Comparison of ENCODE assay signal across 12 cellular contexts in the genomic region with DNA sequence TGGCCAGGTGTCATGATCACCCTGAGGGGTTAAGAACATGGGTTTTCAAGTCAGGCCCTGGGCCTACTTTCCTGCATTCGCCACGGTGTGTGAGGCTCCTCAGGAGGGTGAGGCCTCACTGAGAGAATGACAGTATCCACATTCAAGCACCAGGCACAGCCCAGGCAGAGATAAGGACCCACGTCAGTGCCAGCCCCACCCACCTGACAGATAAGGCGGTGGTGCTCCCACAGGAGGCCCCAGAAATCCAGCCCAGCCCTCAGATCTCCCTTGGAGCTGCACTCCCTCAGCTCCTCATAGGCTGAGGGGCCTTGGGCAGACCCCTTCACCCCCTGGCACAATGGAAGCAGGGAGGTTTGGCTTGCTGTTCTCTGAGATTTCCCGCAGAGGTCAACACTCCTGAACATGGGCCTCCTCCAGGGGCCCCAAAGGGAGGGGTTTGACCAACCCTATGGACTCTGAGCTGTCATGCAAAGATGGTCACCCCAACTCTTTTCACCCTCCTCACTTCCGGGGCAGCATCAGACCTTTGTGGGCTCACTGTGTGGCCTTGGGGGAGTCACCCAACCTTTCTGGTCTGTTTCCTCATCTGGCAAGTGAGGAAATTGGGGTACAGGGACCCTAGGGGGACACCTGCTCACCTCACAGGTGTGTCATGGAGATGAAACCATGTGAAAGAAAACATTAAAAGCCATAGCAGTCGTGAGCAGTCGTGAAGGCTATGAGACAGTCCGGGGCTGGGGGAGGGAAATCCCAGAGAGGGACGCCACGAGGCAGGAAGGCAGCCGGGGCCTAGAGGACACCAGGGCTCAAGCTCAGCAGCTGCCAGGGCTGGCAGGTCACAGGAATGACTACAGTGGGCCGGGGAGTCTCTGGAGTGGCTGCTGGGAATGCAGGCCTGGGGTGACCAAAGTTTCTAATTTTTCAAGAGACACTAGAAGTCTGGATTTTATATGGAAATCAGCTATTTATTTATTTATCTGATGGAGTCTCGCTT. TPM values are rescaled to one million over a fixed set of nuclear protein-coding genes. Genes with fewer than 3 reads are reported as not detected.
DNase-seq lines count a peak whose midpoint lies in the region; ATAC-seq, FAIRE-seq and TF ChIP-seq lines count a peak whose summit lies in the region.
"Had no signal": no experiment of that assay in that cellular context is flagged by ENCODE, and none has a peak within 500 bp of the region (broad histone marks: within the 10 kb centered on the region; RNA-seq: fewer than 3 reads in every experiment).

No MANE protein-coding gene starts in this region.

- BruUV-seq in HepG2 (replicated peaks; lab: Mats Ljungman, UMichigan): no TSS peak

- FAIRE-seq in HepG2 (lab: Jason Lieb, UNC): peak; percentile 75

- WGBS in HepG2 (ENCODE audit: low lambda C conversion rate): 31% methylated on average over 10 of the region's 14 CpGs
- 61 to 77% methylated on average over 11 to 14 of the region's 14 CpGs for WGBS in thyroid gland, 2 donors

- H3K27me3 ChIP-seq in brain microvascular endothelial cell (replicated peaks) (no peaks in the 10 kb centered on the region), HepG2 (ENCODE audit: control insufficient read depth in 1 of 2, insufficient read depth in 2 of 2, low read length in 2 of 2) (no peaks in the 10 kb centered on the region), thyroid gland (no peaks in the 10 kb centered on the region)

- peak overlapping the region; percentile 55 for H3K4me2 ChIP-seq in HepG2 (ENCODE audit: low read depth, low read length)
- H3K4me2 ChIP-seq: KMS-11 had no signal

- H3K9me3 ChIP-seq in HepG2 (ENCODE audit: low read length) (no peaks in the 10 kb centered on the region), thyroid gland (no peaks in the 10 kb centered on the region)
- H3K9me3 ChIP-seq: psoas muscle had no signal

- peaks cover 30% of the 10 kb centered on the region for H3K4me1 Mint-ChIP-seq in activated CD8-positive, alpha-beta T cell treated with anti-CD3 and anti-CD28 coated beads for 36 hours (ENCODE audit: low read depth)
- H3K4me1 Mint-ChIP-seq in activated CD8-positive, alpha-beta T cell treated with anti-CD3 and anti-CD28 coated beads, Interleukin-2, amount 10 ng/mL, durations not matched to agents 7 days and 5 days (ENCODE audit: low read depth): peaks cover 34% of the 10 kb centered on the region

- H3K4me3 ChIP-seq in brain microvascular endothelial cell (ENCODE audit: low read depth, low read length) (no peak overlapping the region), HepG2 (replicated peaks in 1 of 3; ENCODE audit: insufficient read depth in 1 of 3, low read depth in 2 of 3, low read length in 3 of 3) (peak overlapping the region in 1 of 3 experiments; percentile 29; a peak in 2 of 6 replicates), thyroid gland (replicated peaks in 1 of 3) (no peak overlapping the region)
- H3K4me3 ChIP-seq: psoas muscle had no signal

- H3K27me3 Mint-ChIP-seq in activated CD8-positive, alpha-beta T cell treated with anti-CD3 and anti-CD28 coated beads for 36 hours: no peaks in the 10 kb centered on the region
- H3K27me3 Mint-ChIP-seq in activated CD8-positive, alpha-beta T cell treated with anti-CD3 and anti-CD28 coated beads, Interleukin-2, amount 10 ng/mL, durations not matched to agents 7 days and 5 days (ENCODE audit: low read depth): no peaks in the 10 kb centered on the region

- peaks cover 16% of the 10 kb centered on the region for H4K20me1 ChIP-seq in HepG2 (ENCODE audit: insufficient read depth, low read length)

- H3K4me3 Mint-ChIP-seq in activated CD8-positive, alpha-beta T cell treated with anti-CD3 and anti-CD28 coated beads for 36 hours: no peak overlapping the region
- H3K4me3 Mint-ChIP-seq in activated CD8-positive, alpha-beta T cell treated with anti-CD3 and anti-CD28 coated beads, Interleukin-2, amount 10 ng/mL, durations not matched to agents 7 days and 5 days: no peak overlapping the region

- peak; percentile 9 for ATAC-seq in activated CD8-positive, alpha-beta T cell treated with anti-CD3 and anti-CD28 coated beads for 36 hours
- no peak for ATAC-seq in activated CD8-positive, alpha-beta T cell treated with anti-CD3 and anti-CD28 coated beads, Interleukin-2, amount 10 ng/mL, durations not matched to agents 7 days and 5 days
- ATAC-seq in HepG2: peak; percentile 40
- no peak for ATAC-seq in HG02623 (IDR thresholded peaks at IDR 0.05; ENCODE audit: unreplicated experiment)
- ATAC-seq in GM18907 (IDR thresholded peaks at IDR 0.05; ENCODE audit: unreplicated experiment): no peak
- ATAC-seq: psoas muscle had no signal

- TF ChIP-seq EP300 in HepG2 (IDR thresholded peaks at IDR 0.05; ENCODE audit: low read depth in 2 of 2, low read length in 2 of 2) (no peak), HepG2 (CRISPR knock-in tag; IDR thresholded peaks at IDR 0.05; ENCODE audit: borderline replicate concordance) (no peak)

- H3K4me1 ChIP-seq in HepG2 (ENCODE audit: insufficient read depth, low read length) (peaks cover 82% of the 10 kb centered on the region), thyroid gland (peaks cover 44 to 56% of the 10 kb centered on the region in 2 donors)
- H3K4me1 ChIP-seq: psoas muscle had no signal

- no peaks in the 10 kb centered on the region for H3K36me3 Mint-ChIP-seq in activated CD8-positive, alpha-beta T cell treated with anti-CD3 and anti-CD28 coated beads for 36 hours (ENCODE audit: low read depth)
- H3K36me3 Mint-ChIP-seq in activated CD8-positive, alpha-beta T cell treated with anti-CD3 and anti-CD28 coated beads, Interleukin-2, amount 10 ng/mL, durations not matched to agents 7 days and 5 days (ENCODE audit: low read depth): no peaks in the 10 kb centered on the region

- no peak for DNase-seq in activated CD8-positive, alpha-beta T cell treated with anti-CD3 and anti-CD28 coated beads for 36 hours
- no peak for DNase-seq in activated CD8-positive, alpha-beta T cell treated with anti-CD3 and anti-CD28 coated beads, Interleukin-2, amount 10 ng/mL, durations not matched to agents 7 days and 5 days
- peak; percentile 49 for DNase-seq in brain microvascular endothelial cell
- DNase-seq in HepG2 (ENCODE audit: low spot score): peak; percentile 56
- DNase-seq in thyroid gland: peak; percentile 30 to 34
- no peak for DNase-seq in CD1c-positive myeloid dendritic cell (ENCODE audit: extremely low spot score)
- DNase-seq: activated T-cell treated with anti-CD3 and anti-CD28 coated beads, Interleukin-2, amount 50 U/mL, for 1 hour; NCI-H524 had no signal

- in situ Hi-C loops in brain microvascular endothelial cell (cut with HindIII; ENCODE audit: low pct_ligation_motif_present, low sequenced_read_pairs) (no loop called here), HepG2 (cut with HindIII; ENCODE audit: extremely low pct_ligation_motif_present, low pct_unique_long_range_greater_than_20kb) (no loop called here)

- no peak for TF ChIP-seq CTCF in activated CD8-positive, alpha-beta T cell treated with anti-CD3 and anti-CD28 coated beads for 36 hours (IDR thresholded peaks at IDR 0.05)
- no peak for TF ChIP-seq CTCF in brain microvascular endothelial cell (IDR thresholded peaks at IDR 0.05; ENCODE audit: low read depth, low read length, missing control alignments)
- TF ChIP-seq CTCF in HepG2 (CRISPR knock-in tag; IDR thresholded peaks at IDR 0.05): no peak
- TF ChIP-seq CTCF in thyroid gland (IDR thresholded peaks at IDR 0.05): no peak

- H3K27ac ChIP-seq in brain microvascular endothelial cell (no peak overlapping the region), HepG2 (ENCODE audit: extremely low read length, insufficient read depth, low read length) (peak overlapping the region; percentile 29), thyroid gland (peak overlapping the region in 2 of 3 donors; percentile 95 to 97)
- H3K27ac ChIP-seq: KMS-11, psoas muscle had no signal

- H2AFZ ChIP-seq in HepG2 (ENCODE audit: low read length): no peak overlapping the region

- peak overlapping the region; percentile 66 for H3K27ac Mint-ChIP-seq in activated CD8-positive, alpha-beta T cell treated with anti-CD3 and anti-CD28 coated beads for 36 hours
- no peak overlapping the region for H3K27ac Mint-ChIP-seq in activated CD8-positive, alpha-beta T cell treated with anti-CD3 and anti-CD28 coated beads, Interleukin-2, amount 10 ng/mL, durations not matched to agents 7 days and 5 days

- POLR2A ChIA-PET in activated CD8-positive, alpha-beta T cell treated with anti-CD3 and anti-CD28 coated beads for 36 hours (lab: Charles Lee): interaction anchor here (0.7 kb wide), 2 partner anchors 8 to 149 kb away, joined by 3 read pairs; no protein-coding TSS in a partner anchor
- POLR2A ChIA-PET in activated CD8-positive, alpha-beta T cell treated with anti-CD3 and anti-CD28 coated beads, Interleukin-2, amount 10 ng/mL, durations not matched to agents 7 days and 5 days (lab: Charles Lee): no interaction called here
- POLR2A ChIA-PET in HepG2 (lab: Yijun Ruan, JAX): interaction anchor here (0.9 to 4.0 kb wide), 6 partner anchors 11 to 104 kb away, joined by 3 to 19 read pairs (median 4); a partner anchor contains a TSS

- H3K36me3 ChIP-seq in brain microvascular endothelial cell (replicated peaks) (no peaks in the 10 kb centered on the region), HepG2 (replicated peaks in 1 of 2; ENCODE audit: control insufficient read depth in 1 of 2, insufficient read depth in 2 of 2, low read length in 2 of 2) (peaks cover 7 to 11% of the 10 kb centered on the region in 2 experiments; a peak in 4 of 5 replicates), thyroid gland (no peaks in the 10 kb centered on the region)

- intact Hi-C loops in activated CD8-positive, alpha-beta T cell treated with anti-CD3 and anti-CD28 coated beads for 36 hours (cut with micrococcal nuclease): no loop called here
- intact Hi-C loops in HepG2 (cut with micrococcal nuclease; ENCODE audit: unreplicated experiment): loop anchor here (2.0 kb wide), 1 partner anchor 16 kb away; no protein-coding TSS in a partner anchor
- intact Hi-C loops in thyroid gland (cut with DNase I): no loop called here

- CTCF ChIA-PET in activated CD8-positive, alpha-beta T cell treated with anti-CD3 and anti-CD28 coated beads for 36 hours (lab: Charles Lee): no interaction called here
- CTCF ChIA-PET in activated CD8-positive, alpha-beta T cell treated with anti-CD3 and anti-CD28 coated beads, Interleukin-2, amount 10 ng/mL, durations not matched to agents 7 days and 5 days (lab: Charles Lee): interaction anchor here (1.1 kb wide), 1 partner anchor 9 kb away, joined by 6 read pairs; no protein-coding TSS in a partner anchor
- CTCF ChIA-PET in HepG2 (lab: Yijun Ruan, JAX; ENCODE audit: low intra/inter-chr PET ratio, low total read pairs): no interaction called here

- 0 out of 2 replicates have a peak overlapping the region, but pooled peaks have one; percentile 14 for H3K9ac ChIP-seq in HepG2 (ENCODE audit: insufficient read depth, low read depth, low read length)
- H3K9ac ChIP-seq: KMS-11 had no signal

- no peak for TF ChIP-seq RAD21 in HepG2 (CRISPR knock-in tag; IDR thresholded peaks at IDR 0.05)

- no peaks in the 10 kb centered on the region for H3K9me3 Mint-ChIP-seq in activated CD8-positive, alpha-beta T cell treated with anti-CD3 and anti-CD28 coated beads for 36 hours
- no peaks in the 10 kb centered on the region for H3K9me3 Mint-ChIP-seq in activated CD8-positive, alpha-beta T cell treated with anti-CD3 and anti-CD28 coated beads, Interleukin-2, amount 10 ng/mL, durations not matched to agents 7 days and 5 days (ENCODE audit: insufficient read depth)

- no peak for TF ChIP-seq POLR2A in HepG2 (IDR thresholded peaks at IDR 0.05; ENCODE audit: insufficient read depth in 1 of 2, low read depth in 2 of 2, low read length in 2 of 2)
- TF ChIP-seq POLR2A in thyroid gland (IDR thresholded peaks at IDR 0.05): no peak

- peaks cover 35% of the 10 kb centered on the region for H3K79me2 ChIP-seq in HepG2 (ENCODE audit: insufficient read depth, low read length)

RNA-seq across cellular contexts. Expression of a gene that starts 15.4 kb away (rescaled TPM):
- under 1 TPM; 0.51 to 0.65 TPM for total RNA-seq in activated CD8-positive, alpha-beta T cell treated with anti-CD3 and anti-CD28 coated beads for 36 hours
- under 1 TPM; 0.18 to 0.37 TPM for total RNA-seq in activated CD8-positive, alpha-beta T cell treated with anti-CD3 and anti-CD28 coated beads, Interleukin-2, amount 10 ng/mL, durations not matched to agents 7 days and 5 days
- 39.5 and 60.6 TPM in 2 replicates for total RNA-seq in HepG2 (2016; rRNA removed; fragmentation: Illumina TruSeq; extraction: Trizol)
- 31.6 and 42.4 TPM in 2 replicates for total RNA-seq in HepG2 (2016; cell fraction: cytosol; rRNA removed; fragmentation: Illumina TruSeq; extraction: Trizol; ENCODE audit: low read depth)
- total RNA-seq in HepG2 (2016; cell fraction: insoluble cytoplasmic fraction; rRNA removed; fragmentation: Illumina TruSeq; extraction: Trizol): 36.8 and 62.7 TPM in 2 replicates
- 53.7 and 65.8 TPM in 2 replicates for total RNA-seq in HepG2 (2016; cell fraction: membrane; rRNA removed; fragmentation: Illumina TruSeq; extraction: Trizol)
- total RNA-seq in HepG2 (2016; cell fraction: nucleus; rRNA removed; fragmentation: Illumina TruSeq; extraction: Trizol): 44.1 and 48.9 TPM in 2 replicates
- polyA plus RNA-seq in HepG2 (2011; rRNA removed): 127 and 160 TPM in 2 replicates
- 145 and 183 TPM in 2 replicates for polyA plus RNA-seq in HepG2 (2011; cell fraction: cytosol; rRNA removed)
- polyA plus RNA-seq in HepG2 (2011; cell fraction: nucleus; rRNA removed): 77.5 and 88.9 TPM in 2 replicates
- 40.5 and 51.4 TPM in 2 replicates for polyA plus RNA-seq in HepG2 (2012)
- polyA plus RNA-seq in HepG2 (2016; cell fraction: cytosol; fragmentation: Illumina TruSeq; extraction: Trizol; ENCODE audit: low read depth): 35.9 and 51.7 TPM in 2 replicates
- 47.5 and 48.8 TPM in 2 replicates for polyA plus RNA-seq in HepG2 (2016; cell fraction: insoluble cytoplasmic fraction; fragmentation: Illumina TruSeq; extraction: Trizol; ENCODE audit: low read depth)
- polyA plus RNA-seq in HepG2 (2016; cell fraction: membrane; fragmentation: Illumina TruSeq; extraction: Trizol; ENCODE audit: low read depth): 56.6 and 67.1 TPM in 2 replicates
- polyA plus RNA-seq in HepG2 (2016; cell fraction: nucleus; fragmentation: Illumina TruSeq; extraction: Trizol; ENCODE audit: insufficient read depth, low read depth): 83.7 and 88.2 TPM in 2 replicates
- 159 and 370 TPM in 2 replicates for polyA minus RNA-seq in HepG2 (2011; rRNA and poly(A)+ RNA removed; ENCODE audit: low replicate concordance)
- polyA minus RNA-seq in HepG2 (2011; cell fraction: cytosol; rRNA and poly(A)+ RNA removed): 54.5 and 69.4 TPM in 2 replicates
- 23.7 and 30.3 TPM in 2 replicates for polyA minus RNA-seq in HepG2 (2011; cell fraction: nucleus; rRNA and poly(A)+ RNA removed)
- total RNA-seq in thyroid gland: 10 to 100 TPM; 13.6 to 38.5 (median 30.1) TPM

RNA-seq across cellular contexts. Expression of a gene that starts 24.0 kb away (rescaled TPM):
- total RNA-seq in activated CD8-positive, alpha-beta T cell treated with anti-CD3 and anti-CD28 coated beads for 36 hours: 10 to 100 TPM in 1 of 2 experiments, 1 to 10 TPM in 1; 9.4 to 11.0 TPM
- total RNA-seq in activated CD8-positive, alpha-beta T cell treated with anti-CD3 and anti-CD28 coated beads, Interleukin-2, amount 10 ng/mL, durations not matched to agents 7 days and 5 days: 10 to 100 TPM; 33.3 to 36.9 TPM
- 67.6 and 97.1 TPM in 2 replicates for total RNA-seq in HepG2 (2016; rRNA removed; fragmentation: Illumina TruSeq; extraction: Trizol)
- total RNA-seq in HepG2 (2016; cell fraction: cytosol; rRNA removed; fragmentation: Illumina TruSeq; extraction: Trizol; ENCODE audit: low read depth): 43.5 and 44.1 TPM in 2 replicates
- total RNA-seq in HepG2 (2016; cell fraction: insoluble cytoplasmic fraction; rRNA removed; fragmentation: Illumina TruSeq; extraction: Trizol): 66.0 and 92.7 TPM in 2 replicates
- 109 and 111 TPM in 2 replicates for total RNA-seq in HepG2 (2016; cell fraction: membrane; rRNA removed; fragmentation: Illumina TruSeq; extraction: Trizol)
- 24.1 and 29.7 TPM in 2 replicates for total RNA-seq in HepG2 (2016; cell fraction: nucleus; rRNA removed; fragmentation: Illumina TruSeq; extraction: Trizol)
- 50.8 and 64.3 TPM in 2 replicates for polyA plus RNA-seq in HepG2 (2011; rRNA removed)
- 39.2 and 54.5 TPM in 2 replicates for polyA plus RNA-seq in HepG2 (2011; cell fraction: cytosol; rRNA removed)
- polyA plus RNA-seq in HepG2 (2011; cell fraction: nucleus; rRNA removed): 13.9 and 16.0 TPM in 2 replicates
- 30.2 and 34.8 TPM in 2 replicates for polyA plus RNA-seq in HepG2 (2012)
- polyA plus RNA-seq in HepG2 (2016; cell fraction: cytosol; fragmentation: Illumina TruSeq; extraction: Trizol; ENCODE audit: low read depth): 58.2 and 66.9 TPM in 2 replicates
- 110 and 111 TPM in 2 replicates for polyA plus RNA-seq in HepG2 (2016; cell fraction: insoluble cytoplasmic fraction; fragmentation: Illumina TruSeq; extraction: Trizol; ENCODE audit: low read depth)
- polyA plus RNA-seq in HepG2 (2016; cell fraction: membrane; fragmentation: Illumina TruSeq; extraction: Trizol; ENCODE audit: low read depth): 110 and 116 TPM in 2 replicates
- polyA plus RNA-seq in HepG2 (2016; cell fraction: nucleus; fragmentation: Illumina TruSeq; extraction: Trizol; ENCODE audit: insufficient read depth, low read depth): 41.6 and 42.0 TPM in 2 replicates
- 31.4 and 38.5 TPM in 2 replicates for polyA minus RNA-seq in HepG2 (2011; rRNA and poly(A)+ RNA removed; ENCODE audit: low replicate concordance)
- polyA minus RNA-seq in HepG2 (2011; cell fraction: cytosol; rRNA and poly(A)+ RNA removed): 29.3 and 33.2 TPM in 2 replicates
- polyA minus RNA-seq in HepG2 (2011; cell fraction: nucleus; rRNA and poly(A)+ RNA removed): 14.2 and 21.6 TPM in 2 replicates
- total RNA-seq in thyroid gland: 10 to 100 TPM; 51.2 to 68.9 (median 60.0) TPM

Comparison
In these comparisons a context has a peak if more than half of its experiments do, and no peak if none do; other contexts are left out.
1. ATAC-seq: peak in activated CD8-positive, alpha-beta T cell treated with anti-CD3 and anti-CD28 coated beads for 36 hours (single experiment) and HepG2 (single experiment); none in activated CD8-positive, alpha-beta T cell treated with anti-CD3 and anti-CD28 coated beads, Interleukin-2, amount 10 ng/mL, durations not matched to agents 7 days and 5 days (single experiment), HG02623 (single experiment) and GM18907 (single experiment).
2. DNase-seq: peak in brain microvascular endothelial cell (single experiment), HepG2 (single experiment) and thyroid gland (2 of 2); none in activated CD8-positive, alpha-beta T cell treated with anti-CD3 and anti-CD28 coated beads for 36 hours (single experiment), activated CD8-positive, alpha-beta T cell treated with anti-CD3 and anti-CD28 coated beads, Interleukin-2, amount 10 ng/mL, durations not matched to agents 7 days and 5 days (single experiment) and CD1c-positive myeloid dendritic cell (single experiment).
3. RNA of a gene that starts 15.4 kb away (total RNA-seq): 31.6 to 65.8 TPM in HepG2 and 13.6 to 38.5 TPM in thyroid gland; 0.51 to 0.65 TPM in activated CD8-positive, alpha-beta T cell treated with anti-CD3 and anti-CD28 coated beads for 36 hours and 0.18 to 0.37 TPM in activated CD8-positive, alpha-beta T cell treated with anti-CD3 and anti-CD28 coated beads, Interleukin-2, amount 10 ng/mL, durations not matched to agents 7 days and 5 days; every median in the first group is over 4 times any median in the second.